ENCODE assay signal across 29 cellular contexts in the genomic region with DNA sequence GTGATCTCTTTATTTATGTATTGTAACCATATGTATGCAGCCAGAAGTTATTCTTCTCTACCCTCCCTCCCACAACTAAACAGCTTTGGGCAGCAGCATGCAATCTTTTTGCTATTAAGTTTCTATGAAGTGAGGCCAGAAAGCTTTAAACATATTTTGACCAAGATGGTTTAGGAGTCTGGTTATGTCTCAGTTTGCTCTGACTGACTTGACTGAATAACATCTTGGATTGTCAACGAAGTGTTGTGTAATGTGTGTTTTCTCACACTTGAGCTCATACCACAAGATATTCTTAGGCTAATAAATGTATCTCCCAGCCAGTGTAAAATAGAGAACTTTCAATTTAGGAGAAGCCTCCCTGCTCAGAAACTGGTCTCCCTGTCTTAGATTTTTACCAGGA.
"Had no signal": no experiment of that assay in that cellular context is flagged by ENCODE, and none has a peak within 500 bp of the region (broad histone marks: within the 10 kb centered on the region; RNA-seq: fewer than 3 reads in every experiment).

No MANE protein-coding gene starts in this region.

- H3K9ac ChIP-seq: KMS-11, SK-N-SH had no signal

- H3K4me3 ChIP-seq: cardiac muscle cell, SJCRH30 had no signal

- H3K4me1 Mint-ChIP-seq: activated naive CD8-positive, alpha-beta T cell treated with anti-CD3 and anti-CD28 coated beads, Interleukin-2, amount 50 U/mL, for 24 hours had no signal

- H3K4me1 ChIP-seq: SJCRH30 had no signal

- H3K4me2 ChIP-seq: KMS-11, SK-N-SH had no signal

- H3K27ac Mint-ChIP-seq: activated CD4-positive, alpha-beta memory T cell treated with anti-CD3 and anti-CD28 coated beads for 36 hours; activated CD4-positive, alpha-beta T cell treated with anti-CD3 and anti-CD28 coated beads, Interleukin-2, amount 10 ng/mL, durations not matched to agents 7 days and 5 days; activated naive CD4-positive, alpha-beta T cell treated with anti-CD3 and anti-CD28 coated beads, Interleukin-2, amount 50 U/mL, for 72 hours; activated naive CD8-positive, alpha-beta T cell treated with anti-CD3 and anti-CD28 coated beads, Interleukin-2, amount 50 U/mL, for 24 hours; T-helper 1 cell treated with Interleukin-12 subunit alpha and Interleukin-12 subunit beta and Interleukin-4 antibody, amounts not matched to agents 30 μg/mL and 1 μg/mL, for 36 hours had no signal

- H3K9me3 Mint-ChIP-seq: activated CD4-positive, alpha-beta memory T cell treated with anti-CD3 and anti-CD28 coated beads for 36 hours; activated CD4-positive, alpha-beta T cell treated with anti-CD3 and anti-CD28 coated beads, Interleukin-2, amount 10 ng/mL, durations not matched to agents 7 days and 5 days; activated naive CD4-positive, alpha-beta T cell treated with anti-CD3 and anti-CD28 coated beads, Interleukin-2, amount 50 U/mL, for 72 hours; activated naive CD8-positive, alpha-beta T cell treated with anti-CD3 and anti-CD28 coated beads, Interleukin-2, amount 50 U/mL, for 24 hours; activated T-cell treated with anti-CD3 and anti-CD28 coated beads, Interleukin-2, amount 50 U/mL, for 4 hours; T-helper 1 cell treated with Interleukin-12 subunit alpha and Interleukin-12 subunit beta and Interleukin-4 antibody, amounts not matched to agents 30 μg/mL and 1 μg/mL, for 36 hours had no signal

- FAIRE-seq: TTC549 had no signal

- H3K36me3 ChIP-seq: brain microvascular endothelial cell, cardiac muscle cell, SJCRH30 had no signal

- H3K9me3 ChIP-seq: SJCRH30, SK-N-SH had no signal

- H3K27ac ChIP-seq: brain microvascular endothelial cell, cardiac muscle cell, KMS-11, SJCRH30 had no signal

- H3K27me3 Mint-ChIP-seq: activated CD4-positive, alpha-beta memory T cell treated with anti-CD3 and anti-CD28 coated beads for 36 hours; activated CD4-positive, alpha-beta T cell treated with anti-CD3 and anti-CD28 coated beads, Interleukin-2, amount 10 ng/mL, durations not matched to agents 7 days and 5 days; activated naive CD8-positive, alpha-beta T cell treated with anti-CD3 and anti-CD28 coated beads, Interleukin-2, amount 50 U/mL, for 24 hours had no signal

- H3K27me3 ChIP-seq: brain microvascular endothelial cell, cardiac muscle cell, SJCRH30 had no signal

- ATAC-seq: activated naive CD8-positive, alpha-beta T cell treated with anti-CD3 and anti-CD28 coated beads, Interleukin-2, amount 50 U/mL, for 24 hours; activated T-cell treated with anti-CD3 and anti-CD28 coated beads, Interleukin-2, amount 50 U/mL, for 4 hours; Panc1; Right ventricle myocardium inferior had no signal

- H3K4me3 Mint-ChIP-seq: activated CD4-positive, alpha-beta memory T cell treated with anti-CD3 and anti-CD28 coated beads for 36 hours; activated CD4-positive, alpha-beta T cell treated with anti-CD3 and anti-CD28 coated beads, Interleukin-2, amount 10 ng/mL, durations not matched to agents 7 days and 5 days; activated naive CD8-positive, alpha-beta T cell treated with anti-CD3 and anti-CD28 coated beads, Interleukin-2, amount 50 U/mL, for 24 hours; activated T-cell treated with anti-CD3 and anti-CD28 coated beads, Interleukin-2, amount 50 U/mL, for 4 hours; T-helper 1 cell treated with Interleukin-12 subunit alpha and Interleukin-12 subunit beta and Interleukin-4 antibody, amounts not matched to agents 30 μg/mL and 1 μg/mL, for 36 hours had no signal

- DNase-seq: activated CD4-positive, alpha-beta memory T cell treated with anti-CD3 and anti-CD28 coated beads for 36 hours; activated CD4-positive, alpha-beta T cell treated with anti-CD3 and anti-CD28 coated beads, Interleukin-2, amount 10 ng/mL, durations not matched to agents 7 days and 5 days; activated CD4-positive, CD25-positive, alpha-beta regulatory T cell; activated CD8-positive, alpha-beta memory T cell treated with anti-CD3 and anti-CD28 coated beads for 24 hours; activated effector memory CD4-positive, alpha-beta T cell treated with anti-CD3 and anti-CD28 coated beads, Interleukin-2, amount 50 U/mL, for 16 hours; activated naive CD4-positive, alpha-beta T cell treated with Interleukin-2 at 50 U/mL for 16 hours; activated naive CD8-positive, alpha-beta T cell treated with anti-CD3 and anti-CD28 coated beads, Interleukin-2, amount 50 U/mL, for 24 hours; activated T-cell treated with anti-CD3 and anti-CD28 coated beads, Interleukin-2, amount 50 U/mL, for 4 hours; brain microvascular endothelial cell; NCI-H1092; NCI-H1417 treated with DMSO at 0.1 percent for 48 hours; NCI-H1694; NCI-H2029 treated with DMSO at 0.1 percent for 48 hours; NCI-H345; NCI-H510A; NCI-H69; NK-92 treated with Interleukin-12 subunit alpha and Interleukin-12 subunit beta, amount 100 ng/mL, for 24 hours; OCI-M1; RPMI8226; SJCRH30; SK-N-SH; SW 1271 had no signal
